Comparison of ENCODE assay signal across 29 cellular contexts in the genomic region with DNA sequence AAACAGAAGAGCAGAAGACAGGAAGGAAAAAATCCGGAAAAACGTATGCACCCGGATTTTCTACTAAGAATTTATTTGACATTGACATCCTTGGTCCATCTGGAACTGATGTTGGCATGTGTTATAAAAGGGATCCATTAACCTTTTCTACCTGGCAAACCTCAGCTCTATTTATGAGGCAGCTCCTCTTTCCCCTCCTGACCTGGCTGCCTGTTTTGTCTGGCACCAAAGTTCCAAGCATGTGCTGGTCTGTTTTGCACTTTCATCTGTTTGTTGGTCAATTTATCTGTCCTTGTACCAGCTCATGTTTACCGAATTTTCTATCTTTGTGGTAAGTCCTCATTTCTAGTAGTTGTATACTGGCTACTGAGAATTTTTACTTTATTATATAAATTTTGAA.
DNase-seq lines count a peak whose midpoint lies in the region; ATAC-seq, FAIRE-seq and TF ChIP-seq lines count a peak whose summit lies in the region.
"Had no signal": no experiment of that assay in that cellular context is flagged by ENCODE, and none has a peak within 500 bp of the region (broad histone marks: within the 10 kb centered on the region; RNA-seq: fewer than 3 reads in every experiment).

No MANE protein-coding gene starts in this region.

- no peaks in the 10 kb centered on the region for H3K4me1 Mint-ChIP-seq in stimulated activated effector memory CD8-positive, alpha-beta T cell treated with anti-CD3 and anti-CD28 coated beads, Interleukin-12 subunit alpha, Interleukin-12 subunit beta, amount 100 ng/mL, for 72 hours
- H3K4me1 Mint-ChIP-seq: B cell had no signal

- no peak for FAIRE-seq in D721Med (lab: Jason Lieb, UNC)
- FAIRE-seq: A549, GM12878, GM12892, GM18507, GM19239 had no signal

- 74% methylated on average over 4 of the region's 4 CpGs for WGBS in right cardiac atrium
- 74 to 78% methylated on average over 4 of the region's 4 CpGs for WGBS in heart right ventricle, 2 donors

- in situ Hi-C loops in gastrocnemius medialis (cut with MboI; ENCODE audit: low sequenced_read_pairs in 4 of 4): no loop called here

- H3K27ac Mint-ChIP-seq in stimulated activated effector memory CD8-positive, alpha-beta T cell treated with anti-CD3 and anti-CD28 coated beads, Interleukin-12 subunit alpha, Interleukin-12 subunit beta, amount 100 ng/mL, for 72 hours: no peak overlapping the region
- H3K27ac Mint-ChIP-seq: B cell; CD4-positive, alpha-beta T cell; CD8-positive, alpha-beta T cell had no signal

- ATAC-seq in right cardiac atrium (no peak), heart right ventricle (no peak), left lobe of liver (peak; percentile 49), gastrocnemius medialis (peak; percentile 58 to 59)
- ATAC-seq in stimulated activated effector memory CD8-positive, alpha-beta T cell treated with anti-CD3 and anti-CD28 coated beads, Interleukin-12 subunit alpha, Interleukin-12 subunit beta, amount 100 ng/mL, for 72 hours: no peak
- ATAC-seq: A549; CD8-positive, alpha-beta T cell; GM12878 had no signal

- DNase-seq in cardiac septum (ENCODE audit: low spot score) (peak; percentile 49), right cardiac atrium (no peak), right atrium auricular region (ENCODE audit: low spot score) (no peak), heart right ventricle (no peak), left lobe of liver (ENCODE audit: low spot score) (no peak), gastrocnemius medialis (peak in 1 of 2 donors; percentile 58), D721Med (ENCODE audit: insufficient read length, low spot score) (no peak)
- no peak for DNase-seq in stimulated activated effector memory CD8-positive, alpha-beta T cell treated with anti-CD3 and anti-CD28 coated beads, Interleukin-12 subunit alpha, Interleukin-12 subunit beta, amount 100 ng/mL, for 72 hours (ENCODE audit: low spot score in 2 of 2)
- DNase-seq: AML-193; Caco-2; Calu3; CD4-positive, alpha-beta T cell; CD8-positive, alpha-beta T cell; DMS 273 treated with DMSO at 0.1 percent for 48 hours; DMS153; DMS53; DMS79; DND-41; EL; GDM1 had no signal

- H3K36me3 ChIP-seq in right atrium auricular region (peaks cover 11% of the 10 kb centered on the region), heart right ventricle (peaks cover 0 to 43% (median 7%) of the 10 kb centered on the region in 9 donors), gastrocnemius medialis (no peaks in the 10 kb centered on the region)

- H3K4me3 Mint-ChIP-seq in stimulated activated effector memory CD8-positive, alpha-beta T cell treated with anti-CD3 and anti-CD28 coated beads, Interleukin-12 subunit alpha, Interleukin-12 subunit beta, amount 100 ng/mL, for 72 hours: no peak overlapping the region
- H3K4me3 Mint-ChIP-seq: B cell; CD4-positive, alpha-beta T cell; CD8-positive, alpha-beta T cell had no signal

- H3K27me3 ChIP-seq in right cardiac atrium (ENCODE audit: control insufficient read depth, insufficient read depth): no peaks in the 10 kb centered on the region
- no peaks in the 10 kb centered on the region for H3K27me3 ChIP-seq in right atrium auricular region
- H3K27me3 ChIP-seq in heart right ventricle: no peaks in the 10 kb centered on the region
- H3K27me3 ChIP-seq in gastrocnemius medialis: no peaks in the 10 kb centered on the region
- H3K27me3 ChIP-seq: BLaER1 treated with 17β-estradiol and CSF1 and Interleukin-3, amounts not matched to agents 10 nM and 100 nM had no signal

- no peaks in the 10 kb centered on the region for H3K36me3 Mint-ChIP-seq in stimulated activated effector memory CD8-positive, alpha-beta T cell treated with anti-CD3 and anti-CD28 coated beads, Interleukin-12 subunit alpha, Interleukin-12 subunit beta, amount 100 ng/mL, for 72 hours
- H3K36me3 Mint-ChIP-seq: CD8-positive, alpha-beta T cell had no signal

- intact Hi-C loops in cardiac septum (cut with DNase I) (no loop called here), right cardiac atrium (cut with DNase I) (no loop called here), heart right ventricle (cut with DNase I) (no loop called here), gastrocnemius medialis (cut with DNase I; ENCODE audit: low total_unique reads) (no loop called here)

- peaks cover 3% of the 10 kb centered on the region for H3K9me3 Mint-ChIP-seq in stimulated activated effector memory CD8-positive, alpha-beta T cell treated with anti-CD3 and anti-CD28 coated beads, Interleukin-12 subunit alpha, Interleukin-12 subunit beta, amount 100 ng/mL, for 72 hours
- H3K9me3 Mint-ChIP-seq: CD4-positive, alpha-beta T cell; CD8-positive, alpha-beta T cell had no signal

- H3K27ac ChIP-seq in right cardiac atrium (ENCODE audit: low read length) (no peak overlapping the region), right atrium auricular region (peak overlapping the region; percentile 91 to 96), heart right ventricle (no peak overlapping the region), gastrocnemius medialis (peak overlapping the region in 3 of 4 donors; percentile 65 to 78 (median 75))
- H3K27ac ChIP-seq: 22Rv1; A549; BLaER1 treated with 17β-estradiol and CSF1 and Interleukin-3, amounts not matched to agents 10 nM and 100 nM; C4-2B had no signal

- H3K9me3 ChIP-seq in right cardiac atrium (ENCODE audit: control insufficient read depth, low read length) (no peaks in the 10 kb centered on the region), right atrium auricular region (no peaks in the 10 kb centered on the region), heart right ventricle (no peaks in the 10 kb centered on the region), gastrocnemius medialis (no peaks in the 10 kb centered on the region)
- H3K9me3 ChIP-seq: A549, Caco-2 had no signal

- H3K4me1 ChIP-seq in right cardiac atrium (ENCODE audit: control insufficient read depth, insufficient read depth, low read length) (peaks cover 12% of the 10 kb centered on the region), right atrium auricular region (peaks cover 0 to 44% of the 10 kb centered on the region in 2 donors), heart right ventricle (peaks cover 10 to 75% (median 50%) of the 10 kb centered on the region in 9 donors), gastrocnemius medialis (peaks cover 47 to 64% of the 10 kb centered on the region in 2 donors)

- no peak for TF ChIP-seq CTCF in right atrium auricular region (IDR thresholded peaks at IDR 0.05)
- TF ChIP-seq CTCF in heart right ventricle (IDR thresholded peaks at IDR 0.05): no peak
- no peak for TF ChIP-seq CTCF in gastrocnemius medialis (IDR thresholded peaks at IDR 0.05 in 4 of 5, conservative IDR thresholded peaks at IDR 0.05 in 1 of 5)
- TF ChIP-seq CTCF in D721Med (IDR thresholded peaks at IDR 0.05; ENCODE audit: insufficient read depth, missing control alignments): no peak

- H3K4me3 ChIP-seq in right cardiac atrium (ENCODE audit: low read length) (no peak overlapping the region), right atrium auricular region (no peak overlapping the region), heart right ventricle (no peak overlapping the region), gastrocnemius medialis (no peak overlapping the region)
- H3K4me3 ChIP-seq: A549; BLaER1 treated with 17β-estradiol and CSF1 and Interleukin-3, amounts not matched to agents 10 nM and 100 nM; GM12878 had no signal

- no peak for TF ChIP-seq POLR2A in gastrocnemius medialis (IDR thresholded peaks at IDR 0.05)

Comparison
In these comparisons a context has a peak if more than half of its experiments do, and no peak if none do; other contexts are left out.
1. H3K27ac ChIP-seq: peak in right atrium auricular region (2 of 2) and gastrocnemius medialis (3 of 4); none in right cardiac atrium (single experiment) and heart right ventricle (0 of 10).
2. ATAC-seq: peak in left lobe of liver (single experiment) and gastrocnemius medialis (2 of 2); none in right cardiac atrium (0 of 2), heart right ventricle (0 of 8) and stimulated activated effector memory CD8-positive, alpha-beta T cell treated with anti-CD3 and anti-CD28 coated beads, Interleukin-12 subunit alpha, Interleukin-12 subunit beta, amount 100 ng/mL, for 72 hours (single experiment).